8 cellular contexts compared by ENCODE assay signal in genomic region chr21:26965567-26966359, GRCh38. TPM values are rescaled to one million over a fixed set of nuclear protein-coding genes. Genes with fewer than 3 reads are reported as not detected.
DNase-seq lines count a peak whose midpoint lies in the region; ATAC-seq and TF ChIP-seq lines count a peak whose summit lies in the region.

No MANE protein-coding gene starts in this region.

- H3K14ac ChIP-seq in mesenchymal stem cell (ENCODE audit: low read length in 2 of 2), result no peak overlapping the region

- peak overlapping the region; percentile 22 for H2BK120ac ChIP-seq in mesenchymal stem cell (ENCODE audit: low read depth, low read length)

- intact Hi-C loops in upper lobe of right lung (cut with DNase I), result no loop called here

- H3K27ac Mint-ChIP-seq in activated T-cell treated with anti-CD3 and anti-CD28 coated beads, Interleukin-2, amount 50 U/mL, for 72 hours, result no peak overlapping the region
- no peak overlapping the region for H3K27ac Mint-ChIP-seq in stimulated activated memory B cell treated with anti-CD40 and anti-IgM and Interleukin-4, amounts not matched to agents 10 μg/mL and 1 μg/mL and 100 μg/mL, for 72 hours

- H3K36me3 Mint-ChIP-seq in activated T-cell treated with anti-CD3 and anti-CD28 coated beads, Interleukin-2, amount 50 U/mL, for 72 hours (ENCODE audit: insufficient read depth in 2 of 2), result no peaks in the 10 kb centered on the region
- H3K36me3 Mint-ChIP-seq in stimulated activated memory B cell treated with anti-CD40 and anti-IgM and Interleukin-4, amounts not matched to agents 10 μg/mL and 1 μg/mL and 100 μg/mL, for 72 hours, result no peaks in the 10 kb centered on the region

- 10% methylated on average over 86 of the region's 90 CpGs for WGBS in mesenchymal stem cell

- peak overlapping the region in 1 of 2 donors; percentile 32 for H3K9ac ChIP-seq in duodenal mucosa (ENCODE audit: low read depth in 1 of 2, low read length in 2 of 2)
- peak overlapping the region; percentile 94 for H3K9ac ChIP-seq in mesenchymal stem cell (ENCODE audit: low read length)

- peak overlapping the region in 1 of 2 experiments; percentile 78 for H3K23ac ChIP-seq in mesenchymal stem cell (ENCODE audit: low read length in 2 of 2)

- H3K9me3 ChIP-seq in duodenal mucosa (ENCODE audit: control insufficient read depth in 1 of 2, low read length in 2 of 2) (no peaks in the 10 kb centered on the region), mesenchymal stem cell (ENCODE audit: control insufficient read depth, low read length) (no peaks in the 10 kb centered on the region), upper lobe of right lung (no peaks in the 10 kb centered on the region)

- peak; percentile 34 for ATAC-seq in upper lobe of right lung
- no peak for ATAC-seq in activated T-cell treated with anti-CD3 and anti-CD28 coated beads, Interleukin-2, amount 50 U/mL, for 72 hours (replicated peaks in 1 of 2)
- no peak for ATAC-seq in stimulated activated memory B cell treated with anti-CD40 and anti-IgM and Interleukin-4, amounts not matched to agents 10 μg/mL and 1 μg/mL and 100 μg/mL, for 72 hours

- peak; percentile 9 for DNase-seq in activated CD4-positive, alpha-beta T cell treated with anti-CD3 and anti-CD28 coated beads for 48 hours
- no peak for DNase-seq in activated CD4-positive, alpha-beta T cell treated with anti-CD3 and anti-CD28 coated beads for 4 hours
- peak; percentile 36 for DNase-seq in mesenchymal stem cell
- peak; percentile 67 for DNase-seq in upper lobe of right lung
- no peak for DNase-seq in activated T-cell treated with anti-CD3 and anti-CD28 coated beads, Interleukin-2, amount 50 U/mL, for 72 hours
- no peak for DNase-seq in GM10266 (ENCODE audit: extremely low spot score)

- H3K27me3 ChIP-seq in duodenal mucosa (ENCODE audit: control insufficient read depth in 1 of 2, insufficient read depth in 2 of 2, low read length in 2 of 2), result peaks cover 3 to 9% of the 10 kb centered on the region in 2 donors
- no peaks in the 10 kb centered on the region for H3K27me3 ChIP-seq in mesenchymal stem cell (ENCODE audit: control insufficient read depth in 1 of 2, insufficient read depth in 1 of 2, low read length in 2 of 2)
- peaks cover 31% of the 10 kb centered on the region for H3K27me3 ChIP-seq in upper lobe of right lung

- H3K4me2 ChIP-seq in mesenchymal stem cell (ENCODE audit: low read length, poor library complexity, severe bottlenecking), result peak overlapping the region; percentile 77

- peak overlapping the region; percentile 46 for H4K91ac ChIP-seq in mesenchymal stem cell (ENCODE audit: low read length)

- peak overlapping the region; percentile 19 to 48 for H3K4ac ChIP-seq in mesenchymal stem cell (ENCODE audit: low read depth in 1 of 2, low read length in 2 of 2)

- peak overlapping the region; percentile 66 for H2BK5ac ChIP-seq in mesenchymal stem cell (ENCODE audit: low read depth, low read length, poor library complexity, severe bottlenecking)

- H3K36me3 ChIP-seq in duodenal mucosa (ENCODE audit: control insufficient read depth in 1 of 2, insufficient read depth in 2 of 2, low read length in 2 of 2) (no peaks in the 10 kb centered on the region), mesenchymal stem cell (ENCODE audit: control insufficient read depth in 1 of 2, insufficient read depth in 2 of 2, low read depth in 1 of 2, low read length in 2 of 2) (peaks cover 2 to 5% of the 10 kb centered on the region in 2 experiments), upper lobe of right lung (no peaks in the 10 kb centered on the region)

- H3K27ac ChIP-seq in duodenal mucosa (ENCODE audit: low read depth, low read length) (peak overlapping the region; percentile 67), mesenchymal stem cell (ENCODE audit: low read length, poor library complexity, severe bottlenecking) (peak overlapping the region; percentile 91), upper lobe of right lung (peak overlapping the region; percentile 17)

- H3K4me3 ChIP-seq in duodenal mucosa (ENCODE audit: low read depth in 1 of 2, low read length in 2 of 2) (peak overlapping the region; percentile 9 to 64), mesenchymal stem cell (ENCODE audit: insufficient read depth in 1 of 2, low read depth in 1 of 2, low read length in 2 of 2) (peak overlapping the region; percentile 76 to 86), upper lobe of right lung (peak overlapping the region; percentile 55)

- H3K4me1 Mint-ChIP-seq in activated T-cell treated with anti-CD3 and anti-CD28 coated beads, Interleukin-2, amount 50 U/mL, for 72 hours (ENCODE audit: low read depth), result peaks cover 5% of the 10 kb centered on the region
- no peaks in the 10 kb centered on the region for H3K4me1 Mint-ChIP-seq in stimulated activated memory B cell treated with anti-CD40 and anti-IgM and Interleukin-4, amounts not matched to agents 10 μg/mL and 1 μg/mL and 100 μg/mL, for 72 hours

- peak overlapping the region; percentile 57 for H4K8ac ChIP-seq in mesenchymal stem cell (ENCODE audit: low read length)

- peak; percentile 32 for TF ChIP-seq CTCF in upper lobe of right lung (IDR thresholded peaks at IDR 0.05)
- no peak for TF ChIP-seq CTCF in GM10266 (IDR thresholded peaks at IDR 0.05; ENCODE audit: control insufficient read depth, insufficient read depth, low read depth, missing control alignments)

- H2AK5ac ChIP-seq in mesenchymal stem cell (ENCODE audit: low read length, severe bottlenecking), result no peak overlapping the region

- peak overlapping the region; percentile 20 for H2AFZ ChIP-seq in mesenchymal stem cell (ENCODE audit: low read depth, low read length)

- H3K9me3 Mint-ChIP-seq in activated T-cell treated with anti-CD3 and anti-CD28 coated beads, Interleukin-2, amount 50 U/mL, for 72 hours, result no peaks in the 10 kb centered on the region
- no peaks in the 10 kb centered on the region for H3K9me3 Mint-ChIP-seq in stimulated activated memory B cell treated with anti-CD40 and anti-IgM and Interleukin-4, amounts not matched to agents 10 μg/mL and 1 μg/mL and 100 μg/mL, for 72 hours

- peak overlapping the region; percentile 37 for H2BK15ac ChIP-seq in mesenchymal stem cell (ENCODE audit: low read depth, poor library complexity, severe bottlenecking)

- H3K4me1 ChIP-seq in duodenal mucosa (ENCODE audit: control insufficient read depth in 1 of 2, insufficient read depth in 2 of 2, low read length in 2 of 2) (no peaks in the 10 kb centered on the region), mesenchymal stem cell (ENCODE audit: control insufficient read depth, insufficient read depth, low read depth, low read length) (peaks cover 1% of the 10 kb centered on the region), upper lobe of right lung (peaks cover 19% of the 10 kb centered on the region)

- no peak overlapping the region for H3K4me3 Mint-ChIP-seq in activated T-cell treated with anti-CD3 and anti-CD28 coated beads, Interleukin-2, amount 50 U/mL, for 72 hours
- no peak overlapping the region for H3K4me3 Mint-ChIP-seq in stimulated activated memory B cell treated with anti-CD40 and anti-IgM and Interleukin-4, amounts not matched to agents 10 μg/mL and 1 μg/mL and 100 μg/mL, for 72 hours

- H3K79me1 ChIP-seq in mesenchymal stem cell (replicated peaks; ENCODE audit: low read length, poor library complexity, severe bottlenecking), result peaks cover 4% of the 10 kb centered on the region

- peak overlapping the region; percentile 22 to 82 for H2BK12ac ChIP-seq in mesenchymal stem cell (ENCODE audit: low read length in 2 of 2)

- H3K18ac ChIP-seq in mesenchymal stem cell (ENCODE audit: low read depth in 1 of 2, low read length in 2 of 2), result peak overlapping the region; percentile 79 to 83

- H3K27me3 Mint-ChIP-seq in activated T-cell treated with anti-CD3 and anti-CD28 coated beads, Interleukin-2, amount 50 U/mL, for 72 hours (ENCODE audit: low read depth), result peaks cover 62% of the 10 kb centered on the region
- H3K27me3 Mint-ChIP-seq in stimulated activated memory B cell treated with anti-CD40 and anti-IgM and Interleukin-4, amounts not matched to agents 10 μg/mL and 1 μg/mL and 100 μg/mL, for 72 hours, result peaks cover 20% of the 10 kb centered on the region

RNA-seq across cellular contexts. Expression of gene ADAMTS5, which starts 1.1 kb away (rescaled TPM):
- 5.6 TPM for polyA plus RNA-seq in mesenchymal stem cell (2013, experiment 1 of 2)
- 5.6 TPM for polyA plus RNA-seq in mesenchymal stem cell (2013, experiment 2 of 2)
- total RNA-seq in upper lobe of right lung, result 3.2 TPM
- not detected for total RNA-seq in activated T-cell treated with anti-CD3 and anti-CD28 coated beads, Interleukin-2, amount 50 U/mL, for 72 hours

Comparison
In these comparisons a context has a peak if more than half of its experiments do, and no peak if none do; other contexts are left out.
1. DNase-seq: peak in activated CD4-positive, alpha-beta T cell treated with anti-CD3 and anti-CD28 coated beads for 48 hours (single experiment), mesenchymal stem cell (single experiment) and upper lobe of right lung (single experiment); none in activated CD4-positive, alpha-beta T cell treated with anti-CD3 and anti-CD28 coated beads for 4 hours (0 of 2), activated T-cell treated with anti-CD3 and anti-CD28 coated beads, Interleukin-2, amount 50 U/mL, for 72 hours (0 of 2) and GM10266 (single experiment).
2. H3K27ac ChIP-seq: peak in every context shown above with its lines; median percentile 91 in mesenchymal stem cell; 67 in duodenal mucosa; 17 in upper lobe of right lung.
3. Peak in every context shown above with its lines, with median percentiles within 50 percentile points of each other: H3K4me3 ChIP-seq.